In genomic region chr3:171348121-171348520, GRCh38 we compare ENCODE assay signal across 9 cellular contexts.
DNase-seq lines count a peak whose midpoint lies in the region; ATAC-seq, FAIRE-seq and TF ChIP-seq lines count a peak whose summit lies in the region.
"Had no signal": no experiment of that assay in that cellular context is flagged by ENCODE, and none has a peak within 500 bp of the region (broad histone marks: within the 10 kb centered on the region; RNA-seq: fewer than 3 reads in every experiment).

No MANE protein-coding gene starts in this region.

- H4K20me1 ChIP-seq in Loucy (ENCODE audit: insufficient read depth, low read length, poor library complexity, severe bottlenecking), result peaks cover 12% of the 10 kb centered on the region

- no peak overlapping the region for H3K9ac ChIP-seq in Loucy (ENCODE audit: low read depth, low read length, poor library complexity, severe bottlenecking)
- H3K9ac ChIP-seq in kidney (ENCODE audit: low read length in 2 of 2), result no peak overlapping the region

- no peaks in the 10 kb centered on the region for H3K9me2 ChIP-seq in Loucy (replicated peaks; ENCODE audit: low read depth, low read length)

- intact Hi-C loops in posterior vena cava (cut with DNase I) (no loop called here), transverse colon (cut with DNase I; ENCODE audit: low total_unique reads) (no loop called here), kidney (cut with DNase I) (no loop called here)

- peaks cover 84% of the 10 kb centered on the region for H3K79me2 ChIP-seq in Loucy (ENCODE audit: insufficient read depth, low read length)

- no peaks in the 10 kb centered on the region for H3F3A ChIP-seq in Loucy (ENCODE audit: low read depth)

- DNase-seq in GM03348 (ENCODE audit: low spot score), result peak; percentile 12
- peak; percentile 21 for DNase-seq in fibroblast of the conjunctiva (ENCODE audit: low read depth)
- DNase-seq in posterior vena cava (ENCODE audit: low spot score), result no peak
- no peak for DNase-seq in transverse colon
- DNase-seq in kidney, result no peak
- no peak for DNase-seq in RKO (ENCODE audit: low spot score)
- DNase-seq: NK-92 treated with Interleukin-12 subunit alpha and Interleukin-12 subunit beta, amount 100 ng/mL, for 24 hours had no signal

- ATAC-seq in GM21528 (IDR thresholded peaks at IDR 0.05; ENCODE audit: low FRiP score, unreplicated experiment), result peak; percentile 10

- H3K27me3 ChIP-seq in Loucy (ENCODE audit: insufficient read depth, low read length, poor library complexity, severe bottlenecking) (no peaks in the 10 kb centered on the region), transverse colon (no peaks in the 10 kb centered on the region)

- no peak for TF ChIP-seq CTCF in Loucy (conservative IDR thresholded peaks at IDR 0.05; ENCODE audit: low read length)
- TF ChIP-seq CTCF in transverse colon (IDR thresholded peaks at IDR 0.05), result no peak
- no peak for TF ChIP-seq CTCF in kidney (IDR thresholded peaks at IDR 0.05; ENCODE audit: borderline replicate concordance, extremely low read depth, insufficient read depth)

- in situ Hi-C loops in transverse colon (cut with MboI; ENCODE audit: low pct_ligation_motif_present in 1 of 4, low pct_unique_long_range_greater_than_20kb in 1 of 4, low sequenced_read_pairs in 3 of 4), result no loop called here

- H3K27ac ChIP-seq in transverse colon, result no peak overlapping the region
- H3K27ac ChIP-seq in kidney (ENCODE audit: low read depth in 2 of 2, low read length in 2 of 2), result no peak overlapping the region

- TF ChIP-seq EP300 in transverse colon (IDR thresholded peaks at IDR 0.05; ENCODE audit: low read depth), result no peak

- H3K9me3 ChIP-seq in Loucy (ENCODE audit: insufficient read depth, low read depth, low read length), result no peaks in the 10 kb centered on the region
- H3K9me3 ChIP-seq in transverse colon, result no peaks in the 10 kb centered on the region
- H3K9me3 ChIP-seq in kidney (ENCODE audit: control insufficient read depth in 1 of 2, low read length in 2 of 2), result no peaks in the 10 kb centered on the region

- H3K4me1 ChIP-seq in Loucy (ENCODE audit: insufficient read depth, low read length, poor library complexity, severe bottlenecking) (peaks cover 19% of the 10 kb centered on the region), transverse colon (peaks cover 7 to 27% (median 8%) of the 10 kb centered on the region in 4 donors), kidney (ENCODE audit: control insufficient read depth in 1 of 2, insufficient read depth in 1 of 2, low read depth in 1 of 2, low read length in 2 of 2) (peaks cover 0 to 9% of the 10 kb centered on the region in 2 donors)

- no peak for TF ChIP-seq POLR2A in transverse colon (IDR thresholded peaks at IDR 0.05)

- H3K4me3 ChIP-seq in Loucy (ENCODE audit: low read length, poor library complexity, severe bottlenecking) (no peak overlapping the region), transverse colon (no peak overlapping the region), kidney (ENCODE audit: low read length in 2 of 2) (no peak overlapping the region)

- H2AFZ ChIP-seq in Loucy (ENCODE audit: low read length), result no peak overlapping the region

- no peak for FAIRE-seq in kidney (lab: Jason Lieb, UNC)

- H3K36me3 ChIP-seq in Loucy (ENCODE audit: insufficient read depth, low read length), result peaks cover 4% of the 10 kb centered on the region; the same call in 1 of the 2 replicates
- no peaks in the 10 kb centered on the region for H3K36me3 ChIP-seq in transverse colon
- H3K36me3 ChIP-seq in kidney (ENCODE audit: control insufficient read depth in 1 of 2, insufficient read depth in 2 of 2, low read length in 2 of 2), result no peaks in the 10 kb centered on the region

- 77 to 82% methylated on average over 4 of the region's 4 CpGs for WGBS in transverse colon (ENCODE audit: low coverage in 1 of 2), 2 donors

- H3K4me2 ChIP-seq in Loucy (ENCODE audit: low read depth, low read length, poor library complexity, severe bottlenecking), result peak overlapping the region; percentile 29

Comparison
In these comparisons a context has a peak if more than half of its experiments do, and no peak if none do; other contexts are left out.
1. DNase-seq: peak in GM03348 (single experiment) and fibroblast of the conjunctiva (single experiment); none in posterior vena cava (single experiment), transverse colon (single experiment), kidney (single experiment) and RKO (single experiment).